Comparison of ENCODE assay signal across 13 cellular contexts in the genomic region with DNA sequence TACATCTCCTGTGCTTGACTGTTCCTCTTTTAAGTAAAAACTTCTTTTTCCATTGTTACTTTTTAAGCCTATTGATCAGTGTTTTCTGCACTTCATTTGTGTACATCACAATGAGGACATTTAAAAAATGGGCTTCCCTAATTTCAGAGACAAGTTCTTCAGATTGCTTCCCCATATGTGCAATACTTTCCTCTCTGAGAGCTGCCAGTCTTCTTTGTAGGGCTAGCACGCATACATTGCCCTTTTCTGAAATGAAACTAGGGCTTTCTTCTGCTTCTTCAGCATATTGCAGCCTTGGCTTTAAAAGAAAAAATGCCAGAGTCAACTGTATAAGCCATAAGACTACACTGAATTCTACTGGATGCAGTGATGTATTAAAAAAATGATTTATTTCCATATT. TPM values are rescaled to one million over a fixed set of nuclear protein-coding genes. Genes with fewer than 3 reads are reported as not detected.
DNase-seq lines count a peak whose midpoint lies in the region.
"Had no signal": no experiment of that assay in that cellular context is flagged by ENCODE, and none has a peak within 500 bp of the region (broad histone marks: within the 10 kb centered on the region; RNA-seq: fewer than 3 reads in every experiment).

No MANE protein-coding gene starts in this region.

- no peak overlapping the region for H2AK5ac ChIP-seq in neuronal stem cell (ENCODE audit: low read depth, low read length)

- H4K8ac ChIP-seq in neuronal stem cell (ENCODE audit: low read depth, low read length): no peak overlapping the region

- H2BK120ac ChIP-seq in neuronal stem cell (ENCODE audit: low read depth, low read length): no peak overlapping the region

- no peak overlapping the region for H3K4me2 ChIP-seq in neuronal stem cell (ENCODE audit: insufficient read depth, low read length, poor library complexity, severe bottlenecking)

- H2BK5ac ChIP-seq in neuronal stem cell (ENCODE audit: low read length): no peak overlapping the region

- H3K9me3 ChIP-seq in neuronal stem cell (replicated peaks in 1 of 2; ENCODE audit: control insufficient read depth in 2 of 2, insufficient read depth in 1 of 2, low read depth in 1 of 2, low read length in 2 of 2): no peaks in the 10 kb centered on the region

- no peak overlapping the region for H2BK12ac ChIP-seq in neuronal stem cell (ENCODE audit: low read length)

- H2BK15ac ChIP-seq in neuronal stem cell (ENCODE audit: low read length): no peak overlapping the region

- H2AFZ ChIP-seq in neuronal stem cell (ENCODE audit: low read length): no peak overlapping the region

- H3K27ac ChIP-seq in cingulate gyrus (ENCODE audit: low read depth, low read length): peak overlapping the region; percentile 76
- H3K27ac ChIP-seq in neuronal stem cell (replicated peaks; ENCODE audit: low read length): peak overlapping the region; percentile 9

- no peak overlapping the region for H3K18ac ChIP-seq in neuronal stem cell (ENCODE audit: low read length)

- H3K79me1 ChIP-seq in neuronal stem cell (ENCODE audit: low read depth, low read length): no peaks in the 10 kb centered on the region

- WGBS in neuronal stem cell (ENCODE audit: extremely low coverage in 2 of 2, insufficient read length in 2 of 2, insufficient replicate concordance in 1 of 2), 2 donors: no CpG with 5 or more reads among the region's 1 CpG

- peaks cover 2 to 18% of the 10 kb centered on the region in 2 donors for H3K4me1 ChIP-seq in neuronal stem cell (ENCODE audit: control insufficient read depth in 2 of 2, insufficient read depth in 1 of 2, low read depth in 1 of 2, low read length in 2 of 2)

- no peak overlapping the region for H3K9ac ChIP-seq in neuronal stem cell (ENCODE audit: low read depth, low read length, poor library complexity)

- no peak overlapping the region for H3K23ac ChIP-seq in neuronal stem cell (ENCODE audit: low read depth, low read length, poor library complexity)

- H4K91ac ChIP-seq in neuronal stem cell (ENCODE audit: low read depth, low read length, poor library complexity): no peak overlapping the region

- DNase-seq in Ammon's horn (ENCODE audit: low spot score): peak; percentile 37
- DNase-seq in RPMI8226: peak; percentile 53
- no peak for DNase-seq in neuronal stem cell (ENCODE audit: low spot score)
- no peak for DNase-seq in NCI-H2171 (lab: John Stamatoyannopoulos, UW)
- DNase-seq in SKM-1 treated with dmso at 0.1 percent for 144 hours (lab: John Stamatoyannopoulos, UW; ENCODE audit: unreplicated experiment): no peak
- DNase-seq in nucleus accumbens (lab: John Stamatoyannopoulos, UW): no peak
- DNase-seq in AG08395 (ENCODE audit: low spot score): no peak
- DNase-seq: DMS53, HCEC 1CT, NCI-H1417, NCI-H2029, NCI-H524 treated with DMSO at 0.1 percent for 48 hours had no signal

- no peaks in the 10 kb centered on the region for H3K27me3 ChIP-seq in neuronal stem cell (ENCODE audit: control insufficient read depth in 3 of 3, insufficient read depth in 3 of 3, low read depth in 1 of 3, low read length in 3 of 3)

- H3K36me3 ChIP-seq in neuronal stem cell (replicated peaks in 1 of 2; ENCODE audit: control insufficient read depth in 2 of 2, insufficient read depth in 2 of 2, low read length in 2 of 2): no peaks in the 10 kb centered on the region

- H3K4me3 ChIP-seq in neuronal stem cell (ENCODE audit: low read length in 2 of 2): no peak overlapping the region

- H3K14ac ChIP-seq in neuronal stem cell (ENCODE audit: low read length): no peak overlapping the region

- H3K4ac ChIP-seq in neuronal stem cell (ENCODE audit: low read length): no peak overlapping the region

RNA-seq across cellular contexts. Expression of gene FAT4, which starts 37.8 kb away (rescaled TPM):
- polyA plus RNA-seq in neuronal stem cell (2013, experiment 1 of 2): 1.1 TPM
- polyA plus RNA-seq in neuronal stem cell (2013, experiment 2 of 2): 1.1 TPM

Comparison
In these comparisons a context has a peak if more than half of its experiments do, and no peak if none do; other contexts are left out.
1. DNase-seq: peak in Ammon's horn (single experiment) and RPMI8226 (single experiment); none in neuronal stem cell (single experiment), NCI-H2171 (single experiment), SKM-1 treated with dmso at 0.1 percent for 144 hours (single experiment), nucleus accumbens (0 of 56) and AG08395 (single experiment).